In the genomic region with DNA sequence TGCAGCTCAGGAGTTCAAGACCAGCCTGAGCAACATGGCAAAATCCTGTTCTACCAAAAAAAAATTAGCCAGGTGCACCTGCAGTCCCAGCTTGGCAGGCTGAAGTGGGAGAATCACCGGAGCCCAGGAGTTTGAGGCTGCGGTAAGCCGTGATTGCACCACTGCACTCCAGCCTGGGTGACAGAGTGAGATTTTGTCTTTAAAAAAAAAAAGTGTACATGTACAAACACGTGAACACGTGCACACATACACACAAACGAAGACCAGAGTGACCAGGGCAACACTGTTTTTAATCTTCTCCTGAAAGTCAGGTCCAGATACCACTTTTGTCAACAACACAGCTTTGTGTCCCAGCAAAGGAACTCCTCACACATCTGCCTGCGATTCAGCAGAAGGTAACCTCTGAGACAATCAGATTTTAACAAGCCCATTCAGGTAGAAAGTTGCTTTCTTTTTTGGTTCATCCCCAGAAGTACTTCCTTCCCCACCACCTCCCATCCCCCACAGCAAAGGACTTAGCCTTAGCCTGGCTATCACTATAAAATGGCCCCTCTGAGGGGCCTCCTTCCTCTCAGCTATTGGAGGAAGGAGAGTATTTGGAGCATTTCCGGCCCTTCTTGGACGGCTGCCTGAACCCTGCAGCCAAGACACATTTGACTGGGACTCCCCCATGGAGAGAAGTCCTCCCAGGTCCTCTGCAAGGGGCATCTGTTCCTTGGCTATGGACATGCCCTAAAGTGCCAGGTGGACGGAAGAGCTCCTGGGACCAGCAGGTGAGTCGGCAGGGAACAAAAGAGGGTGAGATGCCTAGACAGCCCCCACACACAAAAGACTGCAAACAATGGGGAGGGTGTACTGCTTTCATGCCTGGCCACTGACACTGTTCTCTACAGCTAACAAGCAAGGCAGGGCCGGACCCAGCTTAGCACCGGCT, we compare ENCODE assay signal across 1 cellular context.
TF ChIP-seq lines count a peak whose summit lies in the region.

No MANE protein-coding gene starts in this region.

TF ChIP-seq in HEK293, 187 proteins besides CTCF, POLR2A, EP300 and RAD21 (continued from another document):
- TF ChIP-seq ZNF701 (tag by site-specific recombination; IDR thresholded peaks at IDR 0.05) (no peak), ZNF423 (tag by site-specific recombination; IDR thresholded peaks at IDR 0.05) (no peak), ZNF629 (tag by site-specific recombination; IDR thresholded peaks at IDR 0.05) (no peak), ZNF366 (tag by site-specific recombination; conservative IDR thresholded peaks at IDR 0.05) (peak; percentile 46; the same call in 1 of the 2 replicates), BCL11A (tag by site-specific recombination; IDR thresholded peaks at IDR 0.05; ENCODE audit: low read depth) (no peak), ZNF155 (tag by site-specific recombination; IDR thresholded peaks at IDR 0.05) (no peak), ZNF501 (tag by site-specific recombination; IDR thresholded peaks at IDR 0.05) (no peak), ZNF404 (tag by site-specific recombination; IDR thresholded peaks at IDR 0.05) (no peak), ZNF391 (tag by site-specific recombination; IDR thresholded peaks at IDR 0.05; ENCODE audit: borderline replicate concordance, low read depth) (no peak), FEZF1 (tag by site-specific recombination; IDR thresholded peaks at IDR 0.05) (peak; percentile 33), ZNF19 (tag by site-specific recombination; IDR thresholded peaks at IDR 0.05; ENCODE audit: low read depth) (no peak)
- TF ChIP-seq, protein P1, sequence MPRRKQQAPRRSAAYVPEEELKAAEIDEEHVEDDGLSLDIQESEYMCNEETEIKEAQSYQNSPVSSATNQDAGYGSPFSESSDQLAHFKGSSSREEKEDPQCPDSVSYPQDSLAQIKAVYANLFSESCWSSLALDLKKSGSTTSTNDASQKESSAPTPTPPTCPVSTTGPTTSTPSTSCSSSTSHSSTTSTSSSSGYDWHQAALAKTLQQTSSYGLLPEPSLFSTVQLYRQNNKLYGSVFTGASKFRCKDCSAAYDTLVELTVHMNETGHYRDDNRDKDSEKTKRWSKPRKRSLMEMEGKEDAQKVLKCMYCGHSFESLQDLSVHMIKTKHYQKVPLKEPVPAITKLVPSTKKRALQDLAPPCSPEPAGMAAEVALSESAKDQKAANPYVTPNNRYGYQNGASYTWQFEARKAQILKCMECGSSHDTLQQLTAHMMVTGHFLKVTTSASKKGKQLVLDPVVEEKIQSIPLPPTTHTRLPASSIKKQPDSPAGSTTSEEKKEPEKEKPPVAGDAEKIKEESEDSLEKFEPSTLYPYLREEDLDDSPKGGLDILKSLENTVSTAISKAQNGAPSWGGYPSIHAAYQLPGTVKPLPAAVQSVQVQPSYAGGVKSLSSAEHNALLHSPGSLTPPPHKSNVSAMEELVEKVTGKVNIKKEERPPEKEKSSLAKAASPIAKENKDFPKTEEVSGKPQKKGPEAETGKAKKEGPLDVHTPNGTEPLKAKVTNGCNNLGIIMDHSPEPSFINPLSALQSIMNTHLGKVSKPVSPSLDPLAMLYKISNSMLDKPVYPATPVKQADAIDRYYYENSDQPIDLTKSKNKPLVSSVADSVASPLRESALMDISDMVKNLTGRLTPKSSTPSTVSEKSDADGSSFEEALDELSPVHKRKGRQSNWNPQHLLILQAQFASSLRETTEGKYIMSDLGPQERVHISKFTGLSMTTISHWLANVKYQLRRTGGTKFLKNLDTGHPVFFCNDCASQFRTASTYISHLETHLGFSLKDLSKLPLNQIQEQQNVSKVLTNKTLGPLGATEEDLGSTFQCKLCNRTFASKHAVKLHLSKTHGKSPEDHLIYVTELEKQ (tag by site-specific recombination; IDR thresholded peaks at IDR 0.05; ENCODE audit: borderline replicate concordance) = no peak
- TF ChIP-seq, protein P2, sequence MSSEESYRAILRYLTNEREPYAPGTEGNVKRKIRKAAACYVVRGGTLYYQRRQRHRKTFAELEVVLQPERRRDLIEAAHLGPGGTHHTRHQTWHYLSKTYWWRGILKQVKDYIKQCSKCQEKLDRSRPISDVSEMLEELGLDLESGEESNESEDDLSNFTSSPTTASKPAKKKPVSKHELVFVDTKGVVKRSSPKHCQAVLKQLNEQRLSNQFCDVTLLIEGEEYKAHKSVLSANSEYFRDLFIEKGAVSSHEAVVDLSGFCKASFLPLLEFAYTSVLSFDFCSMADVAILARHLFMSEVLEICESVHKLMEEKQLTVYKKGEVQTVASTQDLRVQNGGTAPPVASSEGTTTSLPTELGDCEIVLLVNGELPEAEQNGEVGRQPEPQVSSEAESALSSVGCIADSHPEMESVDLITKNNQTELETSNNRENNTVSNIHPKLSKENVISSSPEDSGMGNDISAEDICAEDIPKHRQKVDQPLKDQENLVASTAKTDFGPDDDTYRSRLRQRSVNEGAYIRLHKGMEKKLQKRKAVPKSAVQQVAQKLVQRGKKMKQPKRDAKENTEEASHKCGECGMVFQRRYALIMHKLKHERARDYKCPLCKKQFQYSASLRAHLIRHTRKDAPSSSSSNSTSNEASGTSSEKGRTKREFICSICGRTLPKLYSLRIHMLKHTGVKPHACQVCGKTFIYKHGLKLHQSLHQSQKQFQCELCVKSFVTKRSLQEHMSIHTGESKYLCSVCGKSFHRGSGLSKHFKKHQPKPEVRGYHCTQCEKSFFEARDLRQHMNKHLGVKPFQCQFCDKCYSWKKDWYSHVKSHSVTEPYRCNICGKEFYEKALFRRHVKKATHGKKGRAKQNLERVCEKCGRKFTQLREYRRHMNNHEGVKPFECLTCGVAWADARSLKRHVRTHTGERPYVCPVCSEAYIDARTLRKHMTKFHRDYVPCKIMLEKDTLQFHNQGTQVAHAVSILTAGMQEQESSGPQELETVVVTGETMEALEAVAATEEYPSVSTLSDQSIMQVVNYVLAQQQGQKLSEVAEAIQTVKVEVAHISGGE (tag by site-specific recombination; conservative IDR thresholded peaks at IDR 0.05; ENCODE audit: low read depth) = peak; percentile 60
- TF ChIP-seq, protein P3, sequence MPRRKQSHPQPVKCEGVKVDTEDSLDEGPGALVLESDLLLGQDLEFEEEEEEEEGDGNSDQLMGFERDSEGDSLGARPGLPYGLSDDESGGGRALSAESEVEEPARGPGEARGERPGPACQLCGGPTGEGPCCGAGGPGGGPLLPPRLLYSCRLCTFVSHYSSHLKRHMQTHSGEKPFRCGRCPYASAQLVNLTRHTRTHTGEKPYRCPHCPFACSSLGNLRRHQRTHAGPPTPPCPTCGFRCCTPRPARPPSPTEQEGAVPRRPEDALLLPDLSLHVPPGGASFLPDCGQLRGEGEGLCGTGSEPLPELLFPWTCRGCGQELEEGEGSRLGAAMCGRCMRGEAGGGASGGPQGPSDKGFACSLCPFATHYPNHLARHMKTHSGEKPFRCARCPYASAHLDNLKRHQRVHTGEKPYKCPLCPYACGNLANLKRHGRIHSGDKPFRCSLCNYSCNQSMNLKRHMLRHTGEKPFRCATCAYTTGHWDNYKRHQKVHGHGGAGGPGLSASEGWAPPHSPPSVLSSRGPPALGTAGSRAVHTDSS (tag by site-specific recombination; IDR thresholded peaks at IDR 0.05) = peak; percentile 28; the same call in 1 of the 2 replicates
- TF ChIP-seq, protein P4, sequence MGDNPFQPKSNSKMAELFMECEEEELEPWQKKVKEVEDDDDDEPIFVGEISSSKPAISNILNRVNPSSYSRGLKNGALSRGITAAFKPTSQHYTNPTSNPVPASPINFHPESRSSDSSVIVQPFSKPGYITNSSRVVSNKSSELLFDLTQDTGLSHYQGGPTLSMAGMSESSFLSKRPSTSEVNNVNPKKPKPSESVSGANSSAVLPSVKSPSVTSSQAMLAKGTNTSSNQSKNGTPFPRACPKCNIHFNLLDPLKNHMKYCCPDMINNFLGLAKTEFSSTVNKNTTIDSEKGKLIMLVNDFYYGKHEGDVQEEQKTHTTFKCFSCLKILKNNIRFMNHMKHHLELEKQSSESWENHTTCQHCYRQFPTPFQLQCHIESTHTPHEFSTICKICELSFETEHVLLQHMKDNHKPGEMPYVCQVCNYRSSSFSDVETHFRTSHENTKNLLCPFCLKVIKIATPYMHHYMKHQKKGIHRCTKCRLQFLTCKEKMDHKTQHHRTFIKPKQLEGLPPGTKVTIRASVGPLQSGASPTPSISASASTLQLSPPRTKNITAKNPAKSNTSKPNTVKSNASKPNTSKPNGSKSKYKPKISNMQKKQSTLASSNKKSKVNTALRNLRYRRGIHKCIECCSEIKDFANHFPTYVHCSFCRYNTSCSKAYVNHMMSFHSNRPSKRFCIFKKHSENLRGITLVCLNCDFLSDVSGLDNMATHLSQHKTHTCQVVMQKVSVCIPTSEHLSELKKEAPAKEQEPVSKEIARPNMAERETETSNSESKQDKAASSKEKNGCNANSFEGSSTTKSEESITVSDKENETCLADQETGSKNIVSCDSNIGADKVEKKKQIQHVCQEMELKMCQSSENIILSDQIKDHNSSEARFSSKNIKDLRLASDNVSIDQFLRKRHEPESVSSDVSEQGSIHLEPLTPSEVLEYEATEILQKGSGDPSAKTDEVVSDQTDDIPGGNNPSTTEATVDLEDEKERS (tag by site-specific recombination; IDR thresholded peaks at IDR 0.05) = no peak
- TF ChIP-seq, protein P5, sequence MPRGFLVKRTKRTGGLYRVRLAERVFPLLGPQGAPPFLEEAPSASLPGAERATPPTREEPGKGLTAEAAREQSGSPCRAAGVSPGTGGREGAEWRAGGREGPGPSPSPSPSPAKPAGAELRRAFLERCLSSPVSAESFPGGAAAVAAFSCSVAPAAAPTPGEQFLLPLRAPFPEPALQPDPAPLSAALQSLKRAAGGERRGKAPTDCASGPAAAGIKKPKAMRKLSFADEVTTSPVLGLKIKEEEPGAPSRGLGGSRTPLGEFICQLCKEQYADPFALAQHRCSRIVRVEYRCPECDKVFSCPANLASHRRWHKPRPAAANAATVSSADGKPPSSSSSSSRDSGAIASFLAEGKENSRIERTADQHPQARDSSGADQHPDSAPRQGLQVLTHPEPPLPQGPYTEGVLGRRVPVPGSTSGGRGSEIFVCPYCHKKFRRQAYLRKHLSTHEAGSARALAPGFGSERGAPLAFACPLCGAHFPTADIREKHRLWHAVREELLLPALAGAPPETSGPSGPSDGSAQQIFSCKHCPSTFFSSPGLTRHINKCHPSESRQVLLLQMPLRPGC (tag by site-specific recombination; IDR thresholded peaks at IDR 0.05) = no peak
- TF ChIP-seq, protein P6, sequence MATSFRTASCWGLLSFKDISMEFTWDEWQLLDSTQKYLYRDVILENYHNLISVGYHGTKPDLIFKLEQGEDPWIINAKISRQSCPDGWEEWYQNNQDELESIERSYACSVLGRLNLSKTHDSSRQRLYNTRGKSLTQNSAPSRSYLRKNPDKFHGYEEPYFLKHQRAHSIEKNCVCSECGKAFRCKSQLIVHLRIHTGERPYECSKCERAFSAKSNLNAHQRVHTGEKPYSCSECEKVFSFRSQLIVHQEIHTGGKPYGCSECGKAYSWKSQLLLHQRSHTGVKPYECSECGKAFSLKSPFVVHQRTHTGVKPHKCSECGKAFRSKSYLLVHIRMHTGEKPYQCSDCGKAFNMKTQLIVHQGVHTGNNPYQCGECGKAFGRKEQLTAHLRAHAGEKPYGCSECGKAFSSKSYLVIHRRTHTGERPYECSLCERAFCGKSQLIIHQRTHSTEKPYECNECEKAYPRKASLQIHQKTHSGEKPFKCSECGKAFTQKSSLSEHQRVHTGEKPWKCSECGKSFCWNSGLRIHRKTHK (tag by site-specific recombination; IDR thresholded peaks at IDR 0.05) = no peak
- TF ChIP-seq, protein P7, sequence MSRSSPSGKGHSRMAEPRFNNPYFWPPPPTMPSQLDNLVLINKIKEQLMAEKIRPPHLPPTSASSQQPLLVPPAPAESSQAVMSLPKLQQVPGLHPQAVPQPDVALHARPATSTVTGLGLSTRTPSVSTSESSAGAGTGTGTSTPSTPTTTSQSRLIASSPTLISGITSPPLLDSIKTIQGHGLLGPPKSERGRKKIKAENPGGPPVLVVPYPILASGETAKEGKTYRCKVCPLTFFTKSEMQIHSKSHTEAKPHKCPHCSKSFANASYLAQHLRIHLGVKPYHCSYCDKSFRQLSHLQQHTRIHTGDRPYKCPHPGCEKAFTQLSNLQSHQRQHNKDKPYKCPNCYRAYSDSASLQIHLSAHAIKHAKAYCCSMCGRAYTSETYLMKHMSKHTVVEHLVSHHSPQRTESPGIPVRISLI (tag by site-specific recombination; IDR thresholded peaks at IDR 0.05) = no peak
